In genomic region chr19:14248578-14249011, GRCh38 we compare ENCODE assay signal across 8 cellular contexts. TPM values are rescaled to one million over a fixed set of nuclear protein-coding genes. Genes with fewer than 3 reads are reported as not detected.
DNase-seq lines count a peak whose midpoint lies in the region; ATAC-seq, FAIRE-seq and TF ChIP-seq lines count a peak whose summit lies in the region.

No MANE protein-coding gene starts in this region.

- H3K4me3 Mint-ChIP-seq in central memory CD8-positive, alpha-beta T cell: peak overlapping the region; percentile 67

- peaks cover 0 to 7% of the 10 kb centered on the region in 2 experiments; a peak in 1 of 5 replicates for H3K27me3 ChIP-seq in HepG2 (ENCODE audit: control insufficient read depth in 1 of 2, insufficient read depth in 2 of 2, low read length in 2 of 2)

- peaks cover 2% of the 10 kb centered on the region for H3K36me3 Mint-ChIP-seq in central memory CD8-positive, alpha-beta T cell (ENCODE audit: insufficient read depth)

- TF ChIP-seq CTCF in A549 (IDR thresholded peaks at IDR 0.05) (no peak), HFF-Myc (IDR thresholded peaks at IDR 0.05; ENCODE audit: low read depth, low read length, missing control alignments) (no peak), HepG2 (CRISPR knock-in tag; IDR thresholded peaks at IDR 0.05) (no peak)

- TF ChIP-seq RAD21 in A549 (conservative IDR thresholded peaks at IDR 0.05 in 1 of 2, IDR thresholded peaks at IDR 0.05 in 1 of 2) (no peak), HepG2 (CRISPR knock-in tag; IDR thresholded peaks at IDR 0.05) (no peak)

- in situ Hi-C loops in HepG2 (cut with HindIII; ENCODE audit: extremely low pct_ligation_motif_present, low pct_unique_long_range_greater_than_20kb): no loop called here

- H3K9me3 Mint-ChIP-seq in central memory CD8-positive, alpha-beta T cell: no peaks in the 10 kb centered on the region

- intact Hi-C loops in HepG2 (cut with micrococcal nuclease; ENCODE audit: unreplicated experiment): no loop called here

- no TSS peak for BruUV-seq in HepG2 (replicated peaks; lab: Mats Ljungman, UMichigan)

- H3K4me1 ChIP-seq in A549: no peaks in the 10 kb centered on the region
- H3K4me1 ChIP-seq in HepG2 (ENCODE audit: insufficient read depth, low read length): no peaks in the 10 kb centered on the region

- no peaks in the 10 kb centered on the region for H3K36me3 ChIP-seq in HepG2 (replicated peaks in 1 of 2; ENCODE audit: control insufficient read depth in 1 of 2, insufficient read depth in 2 of 2, low read length in 2 of 2)

- H3K4me1 Mint-ChIP-seq in central memory CD8-positive, alpha-beta T cell: peaks cover 8% of the 10 kb centered on the region

- no peaks in the 10 kb centered on the region for H3K79me2 ChIP-seq in HepG2 (ENCODE audit: insufficient read depth, low read length)

- no peak for TF ChIP-seq POLR2A in A549 (IDR thresholded peaks at IDR 0.05; ENCODE audit: low read length)
- no peak for TF ChIP-seq POLR2A in HepG2 (IDR thresholded peaks at IDR 0.05; ENCODE audit: insufficient read depth in 1 of 2, low read depth in 2 of 2, low read length in 2 of 2)

- FAIRE-seq in A549 (lab: Jason Lieb, UNC): no peak
- no peak for FAIRE-seq in HepG2 (lab: Jason Lieb, UNC)

- no peaks in the 10 kb centered on the region for H3K9me3 ChIP-seq in A549
- no peaks in the 10 kb centered on the region for H3K9me3 ChIP-seq in HepG2 (ENCODE audit: low read length)

- H3K27ac Mint-ChIP-seq in central memory CD8-positive, alpha-beta T cell (ENCODE audit: low read depth): peak overlapping the region; percentile 57

- H2AFZ ChIP-seq in HepG2 (ENCODE audit: low read length): no peak overlapping the region

- H3K4me2 ChIP-seq in A549 (peak overlapping the region; percentile 92), HepG2 (ENCODE audit: low read depth, low read length) (no peak overlapping the region; the same call in 1 of the 2 replicates)

- 0% methylated on average over 1 of the region's 20 CpGs for WGBS in A549 (ENCODE audit: missing lambda C conversion rate)
- WGBS in HepG2 (ENCODE audit: low lambda C conversion rate): 7% methylated on average over 20 of the region's 20 CpGs

- no peak for TF ChIP-seq EP300 in A549 (IDR thresholded peaks at IDR 0.05)
- TF ChIP-seq EP300 in HepG2 (IDR thresholded peaks at IDR 0.05; ENCODE audit: low read depth in 2 of 2, low read length in 2 of 2): no peak
- TF ChIP-seq EP300 in HepG2 (CRISPR knock-in tag; IDR thresholded peaks at IDR 0.05; ENCODE audit: borderline replicate concordance): no peak

- POLR2A ChIA-PET in A549 (lab: Yijun Ruan, JAX): no interaction called here
- POLR2A ChIA-PET in HepG2 (lab: Yijun Ruan, JAX): no interaction called here

- H4K20me1 ChIP-seq in HepG2 (ENCODE audit: insufficient read depth, low read length): no peaks in the 10 kb centered on the region

- peak overlapping the region; percentile 92 to 99 for H3K27ac ChIP-seq in A549
- no peak overlapping the region for H3K27ac ChIP-seq in HepG2 (ENCODE audit: extremely low read length, insufficient read depth, low read length)

- ATAC-seq in A549 (peak; percentile 69 to 77), HepG2 (no peak), GM18502 (IDR thresholded peaks at IDR 0.05; ENCODE audit: poor library complexity, unreplicated experiment) (no peak)
- no peak for ATAC-seq in central memory CD8-positive, alpha-beta T cell (replicated peaks; ENCODE audit: extremely low read depth, poor library complexity, severe bottlenecking)

- H3K4me3 ChIP-seq in A549 (peak overlapping the region; percentile 53), HFF-Myc (replicated peaks; ENCODE audit: low read depth, low read length) (peak overlapping the region; percentile 35), HepG2 (replicated peaks in 1 of 3; ENCODE audit: insufficient read depth in 1 of 3, low read depth in 2 of 3, low read length in 3 of 3) (no peak overlapping the region; a peak in 1 of 6 replicates)

- peak in 1 of 2 experiments; percentile 22 for DNase-seq in A549 (ENCODE audit: low read depth in 1 of 2, low spot score in 1 of 2)
- no peak for DNase-seq in HFF-Myc (ENCODE audit: extremely low read depth, low read depth)
- DNase-seq in T-helper 9 cell: peak; percentile 16
- no peak for DNase-seq in central memory CD8-positive, alpha-beta T cell (ENCODE audit: low spot score in 2 of 2)
- DNase-seq in HepG2 (ENCODE audit: low spot score): no peak
- peak; percentile 49 for DNase-seq in stimulated activated CD4-positive, alpha-beta T cell treated with anti-CD3 and anti-CD28 coated beads, Interleukin-4, amount 100 ng/mL, for 1 hour
- DNase-seq in SKM-1 treated with dmso at 0.1 percent for 144 hours (lab: John Stamatoyannopoulos, UW; ENCODE audit: unreplicated experiment): no peak

- H3K9ac ChIP-seq in HepG2 (ENCODE audit: insufficient read depth, low read depth, low read length): no peak overlapping the region

- no peaks in the 10 kb centered on the region for H3K27me3 Mint-ChIP-seq in central memory CD8-positive, alpha-beta T cell

- CTCF ChIA-PET in A549 (lab: Yijun Ruan, JAX) (no interaction called here), HepG2 (lab: Yijun Ruan, JAX; ENCODE audit: low intra/inter-chr PET ratio, low total read pairs) (no interaction called here)

TF ChIP-seq in A549, 52 proteins besides CTCF, POLR2A, EP300 and RAD21 (continues in another document):
- 0 out of 2 replicates have a peak, but pooled peaks have one; percentile 36 for TF ChIP-seq MAX (IDR thresholded peaks at IDR 0.05)
- TF ChIP-seq, protein P1, sequence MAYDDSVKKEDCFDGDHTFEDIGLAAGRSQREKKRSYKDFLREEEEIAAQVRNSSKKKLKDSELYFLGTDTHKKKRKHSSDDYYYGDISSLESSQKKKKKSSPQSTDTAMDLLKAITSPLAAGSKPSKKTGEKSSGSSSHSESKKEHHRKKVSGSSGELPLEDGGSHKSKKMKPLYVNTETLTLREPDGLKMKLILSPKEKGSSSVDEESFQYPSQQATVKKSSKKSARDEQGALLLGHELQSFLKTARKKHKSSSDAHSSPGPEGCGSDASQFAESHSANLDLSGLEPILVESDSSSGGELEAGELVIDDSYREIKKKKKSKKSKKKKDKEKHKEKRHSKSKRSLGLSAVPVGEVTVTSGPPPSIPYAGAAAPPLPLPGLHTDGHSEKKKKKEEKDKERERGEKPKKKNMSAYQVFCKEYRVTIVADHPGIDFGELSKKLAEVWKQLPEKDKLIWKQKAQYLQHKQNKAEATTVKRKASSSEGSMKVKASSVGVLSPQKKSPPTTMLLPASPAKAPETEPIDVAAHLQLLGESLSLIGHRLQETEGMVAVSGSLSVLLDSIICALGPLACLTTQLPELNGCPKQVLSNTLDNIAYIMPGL (CRISPR knock-in tag; IDR thresholded peaks at IDR 0.05; ENCODE audit: borderline replicate concordance): no peak

TF ChIP-seq in HepG2, 621 proteins besides CTCF, POLR2A, EP300 and RAD21:
- peak; percentile 82 for TF ChIP-seq ZSCAN22 (CRISPR knock-in tag; IDR thresholded peaks at IDR 0.05)
- TF ChIP-seq SYNCRIP (IDR thresholded peaks at IDR 0.05; ENCODE audit: insufficient read depth, low read depth, low read length): no peak

RNA-seq across cellular contexts. Expression of gene ADGRL1, which starts 42.6 kb away (rescaled TPM):
- polyA plus RNA-seq in A549 (2011; rRNA removed) (3.9 and 5.6 TPM in 2 replicates), A549 (2017; fragmentation: RNase III; extraction: RNeasy Plus Mini Kit Qiagen cat#74134 plus additional on column Dnase treatment) (5.4 to 7.4 TPM (median 6.0 TPM) in 3 replicates), HepG2 (2011; rRNA removed) (1.7 and 1.9 TPM in 2 replicates)
- 5.9 and 7.9 TPM in 2 replicates for polyA plus RNA-seq in A549 (2012; cell fraction: cytosol; rRNA removed)
- 14.3 and 26.1 TPM in 2 replicates for polyA plus RNA-seq in A549 (2012; cell fraction: nucleus; rRNA removed)
- 9.9 and 18.0 TPM in 2 replicates for polyA minus RNA-seq in A549 (2011; rRNA and poly(A)+ RNA removed)
- 0.41 and 0.49 TPM in 2 replicates for total RNA-seq in HepG2 (2016; rRNA removed; fragmentation: Illumina TruSeq; extraction: Trizol)
- 0.26 and 0.61 TPM in 2 replicates for total RNA-seq in HepG2 (2016; cell fraction: cytosol; rRNA removed; fragmentation: Illumina TruSeq; extraction: Trizol; ENCODE audit: low read depth)
- 0.37 and 0.69 TPM in 2 replicates for total RNA-seq in HepG2 (2016; cell fraction: insoluble cytoplasmic fraction; rRNA removed; fragmentation: Illumina TruSeq; extraction: Trizol)
- total RNA-seq in HepG2 (2016; cell fraction: membrane; rRNA removed; fragmentation: Illumina TruSeq; extraction: Trizol): 0.59 and 1.0 TPM in 2 replicates
- 0.50 and 0.56 TPM in 2 replicates for total RNA-seq in HepG2 (2016; cell fraction: nucleus; rRNA removed; fragmentation: Illumina TruSeq; extraction: Trizol)
- 0.95 and 1.3 TPM in 2 replicates for polyA plus RNA-seq in HepG2 (2011; cell fraction: cytosol; rRNA removed)
- polyA plus RNA-seq in HepG2 (2011; cell fraction: nucleus; rRNA removed): 7.9 and 10.6 TPM in 2 replicates
- polyA plus RNA-seq in HepG2 (2012): 1.6 and 3.4 TPM in 2 replicates
- polyA plus RNA-seq in HepG2 (2016; cell fraction: cytosol; fragmentation: Illumina TruSeq; extraction: Trizol; ENCODE audit: low read depth): 0.20 and 0.24 TPM in 2 replicates
- polyA plus RNA-seq in HepG2 (2016; cell fraction: insoluble cytoplasmic fraction; fragmentation: Illumina TruSeq; extraction: Trizol; ENCODE audit: low read depth): 1.5 TPM in 2 replicates
- polyA plus RNA-seq in HepG2 (2016; cell fraction: membrane; fragmentation: Illumina TruSeq; extraction: Trizol; ENCODE audit: low read depth): 0.41 and 0.47 TPM in 2 replicates
- polyA plus RNA-seq in HepG2 (2016; cell fraction: nucleus; fragmentation: Illumina TruSeq; extraction: Trizol; ENCODE audit: insufficient read depth, low read depth): 1.1 and 1.2 TPM in 2 replicates
- 6.1 and 14.3 TPM in 2 replicates for polyA minus RNA-seq in HepG2 (2011; rRNA and poly(A)+ RNA removed; ENCODE audit: low replicate concordance)
- 0.62 and 0.99 TPM in 2 replicates for polyA minus RNA-seq in HepG2 (2011; cell fraction: cytosol; rRNA and poly(A)+ RNA removed)
- 2.0 and 2.2 TPM in 2 replicates for polyA minus RNA-seq in HepG2 (2011; cell fraction: nucleus; rRNA and poly(A)+ RNA removed)

Comparison
In these comparisons a context has a peak if more than half of its experiments do, and no peak if none do; other contexts are left out.
1. ATAC-seq: peak in A549 (2 of 2); none in central memory CD8-positive, alpha-beta T cell (single experiment), HepG2 (single experiment) and GM18502 (single experiment).
2. DNase-seq: peak in T-helper 9 cell (single experiment) and stimulated activated CD4-positive, alpha-beta T cell treated with anti-CD3 and anti-CD28 coated beads, Interleukin-4, amount 100 ng/mL, for 1 hour (single experiment); none in HFF-Myc (single experiment), central memory CD8-positive, alpha-beta T cell (0 of 2), HepG2 (single experiment) and SKM-1 treated with dmso at 0.1 percent for 144 hours (single experiment).
3. H3K4me3 ChIP-seq: peak in A549 (single experiment) and HFF-Myc (single experiment); none in HepG2 (0 of 3).
4. Of the 38 proteins assayed by ChIP-seq in both HepG2 and A549: peak only in HepG2: none; only in A549: MAX; in both: none; in neither: 36; mixed calls (peak in some experiments, not most) for 1.